In genomic region chr3:50588759-50589433, GRCh38 we compare ENCODE assay signal across 13 cellular contexts. TPM values are rescaled to one million over a fixed set of nuclear protein-coding genes. Genes with fewer than 3 reads are reported as not detected.
DNase-seq lines count a peak whose midpoint lies in the region; ATAC-seq, FAIRE-seq and TF ChIP-seq lines count a peak whose summit lies in the region.
"Had no signal": no experiment of that assay in that cellular context is flagged by ENCODE, and none has a peak within 500 bp of the region (broad histone marks: within the 10 kb centered on the region; RNA-seq: fewer than 3 reads in every experiment).

No MANE protein-coding gene starts in this region.

- no peak for DNase-seq in left ventricle myocardium inferior
- DNase-seq in heart left ventricle: no peak
- no peak for DNase-seq in activated CD8-positive, alpha-beta T cell treated with anti-CD3 and anti-CD28 coated beads, Interleukin-2, amount 10 ng/mL, durations not matched to agents 7 days and 5 days
- DNase-seq in keratinocyte (ENCODE audit: low read depth, low spot score): no peak
- DNase-seq in NCI-H2029 treated with DMSO at 0.1 percent for 48 hours (lab: John Stamatoyannopoulos, UW): no peak
- DNase-seq in D721Med (ENCODE audit: insufficient read length, low spot score): no peak
- DNase-seq in RCC 7860 (ENCODE audit: low spot score): no peak
- DNase-seq: NCI-H1105 treated with DMSO at 0.1 percent for 48 hours had no signal

- H3K9me3 Mint-ChIP-seq in activated CD8-positive, alpha-beta T cell treated with anti-CD3 and anti-CD28 coated beads, Interleukin-2, amount 10 ng/mL, durations not matched to agents 7 days and 5 days (ENCODE audit: insufficient read depth): no peaks in the 10 kb centered on the region

- no peak for TF ChIP-seq CTCF in left ventricle myocardium inferior (IDR thresholded peaks at IDR 0.05; ENCODE audit: borderline replicate concordance)
- no peak for TF ChIP-seq CTCF in heart left ventricle (IDR thresholded peaks at IDR 0.05)
- no peak for TF ChIP-seq CTCF in keratinocyte (optimal IDR thresholded peaks at IDR 0.05 in 1 of 3, IDR thresholded peaks at IDR 0.05 in 1 of 3, conservative IDR thresholded peaks at IDR 0.05 in 1 of 3; ENCODE audit: extremely low read depth in 1 of 3, insufficient read depth in 2 of 3, low read length in 3 of 3)
- TF ChIP-seq CTCF in D721Med (IDR thresholded peaks at IDR 0.05; ENCODE audit: insufficient read depth, missing control alignments): no peak

- POLR2A ChIA-PET in activated CD8-positive, alpha-beta T cell treated with anti-CD3 and anti-CD28 coated beads, Interleukin-2, amount 10 ng/mL, durations not matched to agents 7 days and 5 days (lab: Charles Lee): interaction anchor here (0.8 to 11.1 kb wide), 6 partner anchors 15 to 252 kb away, joined by 3 to 970 read pairs (median 14); partner anchors contain the start of genes C3orf18, CISH, HEMK1 and RASSF1

- CTCF ChIA-PET in activated CD8-positive, alpha-beta T cell treated with anti-CD3 and anti-CD28 coated beads, Interleukin-2, amount 10 ng/mL, durations not matched to agents 7 days and 5 days (lab: Charles Lee): interaction anchor here (3.1 to 11.1 kb wide), 3 partner anchors 8 to 21 kb away, joined by 15 to 535 read pairs (median 387); partner anchors contain the start of genes C3orf18, CISH, HEMK1 and MAPKAPK3

- no peaks in the 10 kb centered on the region for H3K9me1 ChIP-seq in keratinocyte (ENCODE audit: control insufficient read depth, extremely low read depth, insufficient read depth, low read length)

- intact Hi-C loops in left ventricle myocardium inferior (cut with micrococcal nuclease): no loop called here
- intact Hi-C loops in heart left ventricle (cut with DNase I): no loop called here

- no peak overlapping the region for H2AFZ ChIP-seq in keratinocyte (ENCODE audit: control insufficient read depth, low read length)

- WGBS in heart left ventricle, 4 donors: 88 to 93% (median 92%) methylated on average over 4 of the region's 4 CpGs

- no peaks in the 10 kb centered on the region for H3K9me3 ChIP-seq in left ventricle myocardium inferior (replicated peaks)
- no peaks in the 10 kb centered on the region for H3K9me3 ChIP-seq in heart left ventricle
- no peaks in the 10 kb centered on the region for H3K9me3 ChIP-seq in keratinocyte (ENCODE audit: control insufficient read depth, low read depth, low read length)

- peaks cover 54% of the 10 kb centered on the region for H3K36me3 Mint-ChIP-seq in activated CD8-positive, alpha-beta T cell treated with anti-CD3 and anti-CD28 coated beads, Interleukin-2, amount 10 ng/mL, durations not matched to agents 7 days and 5 days (ENCODE audit: low read depth)

- H3K36me3 ChIP-seq in left ventricle myocardium inferior: no peaks in the 10 kb centered on the region
- peaks cover 0 to 3% (median 0%) of the 10 kb centered on the region in 9 donors for H3K36me3 ChIP-seq in heart left ventricle
- peaks cover 0 to 2% of the 10 kb centered on the region in 2 experiments for H3K36me3 ChIP-seq in keratinocyte (ENCODE audit: control insufficient read depth in 2 of 2, extremely low read depth in 1 of 2, insufficient read depth in 2 of 2, low read length in 2 of 2)

- H3K4me1 ChIP-seq in left ventricle myocardium inferior (peaks cover 89% of the 10 kb centered on the region), heart left ventricle (peaks cover 5 to 78% (median 50%) of the 10 kb centered on the region in 12 donors), keratinocyte (ENCODE audit: control insufficient read depth, extremely low read depth, insufficient read depth, low read length) (peaks cover 30% of the 10 kb centered on the region)

- H3K27ac ChIP-seq in left ventricle myocardium inferior (replicated peaks): peak overlapping the region; percentile 93
- H3K27ac ChIP-seq in heart left ventricle: peak overlapping the region in 6 of 12 donors; percentile 63 to 96 (median 90)
- H3K27ac ChIP-seq in keratinocyte (ENCODE audit: control insufficient read depth, insufficient read depth, low read length): no peak overlapping the region
- H3K27ac ChIP-seq: SK-N-MC had no signal

- H3K4me3 ChIP-seq in left ventricle myocardium inferior: no peak overlapping the region
- no peak overlapping the region for H3K4me3 ChIP-seq in heart left ventricle
- H3K4me3 ChIP-seq in keratinocyte (ENCODE audit: control insufficient read depth in 2 of 3, extremely low read depth in 1 of 3, insufficient read depth in 2 of 3, low read depth in 1 of 3, low read length in 3 of 3): no peak overlapping the region
- H3K4me3 ChIP-seq: SK-N-MC had no signal

- no peak overlapping the region for H3K4me2 ChIP-seq in keratinocyte (ENCODE audit: control insufficient read depth, extremely low read depth, insufficient read depth, low read depth, low read length)

- H3K27me3 ChIP-seq in left ventricle myocardium inferior (ENCODE audit: low read depth): no peaks in the 10 kb centered on the region
- H3K27me3 ChIP-seq in heart left ventricle: no peaks in the 10 kb centered on the region
- no peaks in the 10 kb centered on the region for H3K27me3 ChIP-seq in keratinocyte (ENCODE audit: control insufficient read depth, extremely low read depth, insufficient read depth, low read length)

- H3K4me3 Mint-ChIP-seq in activated CD8-positive, alpha-beta T cell treated with anti-CD3 and anti-CD28 coated beads, Interleukin-2, amount 10 ng/mL, durations not matched to agents 7 days and 5 days: peak overlapping the region; percentile 62

- dilution Hi-C loops in keratinocyte (cut with MboI; ENCODE audit: extremely low pct_ligation_motif_present, low sequenced_read_pairs): no loop called here

- H3K27ac Mint-ChIP-seq in activated CD8-positive, alpha-beta T cell treated with anti-CD3 and anti-CD28 coated beads, Interleukin-2, amount 10 ng/mL, durations not matched to agents 7 days and 5 days: peak overlapping the region; percentile 98

- H3K79me2 ChIP-seq in keratinocyte (ENCODE audit: control insufficient read depth, insufficient read depth, low read length): no peaks in the 10 kb centered on the region

- no peak overlapping the region for H3K9ac ChIP-seq in keratinocyte (ENCODE audit: control insufficient read depth, extremely low read depth, insufficient read depth, low read length)

- ATAC-seq in heart left ventricle (no peak), GM21390 (IDR thresholded peaks at IDR 0.05; ENCODE audit: unreplicated experiment) (no peak)
- ATAC-seq in activated CD8-positive, alpha-beta T cell treated with anti-CD3 and anti-CD28 coated beads, Interleukin-2, amount 10 ng/mL, durations not matched to agents 7 days and 5 days: no peak
- ATAC-seq: right cardiac atrium had no signal

- no peaks in the 10 kb centered on the region for H3K27me3 Mint-ChIP-seq in activated CD8-positive, alpha-beta T cell treated with anti-CD3 and anti-CD28 coated beads, Interleukin-2, amount 10 ng/mL, durations not matched to agents 7 days and 5 days (ENCODE audit: low read depth)

- FAIRE-seq in keratinocyte (lab: Jason Lieb, UNC) (peak; percentile 34), D721Med (lab: Jason Lieb, UNC) (no peak), RCC 7860 (lab: Jason Lieb, UNC) (no peak)
- FAIRE-seq: endothelial cell of umbilical vein, H1 had no signal

- no peaks in the 10 kb centered on the region for H4K20me1 ChIP-seq in keratinocyte (ENCODE audit: control insufficient read depth, extremely low read depth, insufficient read depth, low read length)

- TF ChIP-seq POLR2A in heart left ventricle (IDR thresholded peaks at IDR 0.05): no peak

- peaks cover 97% of the 10 kb centered on the region for H3K4me1 Mint-ChIP-seq in activated CD8-positive, alpha-beta T cell treated with anti-CD3 and anti-CD28 coated beads, Interleukin-2, amount 10 ng/mL, durations not matched to agents 7 days and 5 days (ENCODE audit: low read depth)

RNA-seq across cellular contexts. Expression of gene HEMK1, which starts 19.6 kb away (rescaled TPM):
- 16.1 TPM for total RNA-seq in left ventricle myocardium inferior
- total RNA-seq in heart left ventricle: 10 to 100 TPM in 7 of 9 donors, 1 to 10 TPM in 2; 7.8 to 19.7 (median 13.8) TPM
- polyA plus RNA-seq in heart left ventricle: 10 to 100 TPM; 10.9 to 16.7 TPM
- 10 to 100 TPM; 83.3 to 86.0 TPM for total RNA-seq in activated CD8-positive, alpha-beta T cell treated with anti-CD3 and anti-CD28 coated beads, Interleukin-2, amount 10 ng/mL, durations not matched to agents 7 days and 5 days
- 12.9 to 19.5 TPM (median 13.0 TPM) in 3 replicates for polyA plus RNA-seq in keratinocyte
- polyA plus RNA-seq in keratinocyte (2011; ENCODE audit: low read depth): 0.74 TPM
- polyA plus RNA-seq in keratinocyte (2011; cell fraction: cytosol; rRNA removed): 7.4 and 12.2 TPM in 2 replicates
- polyA plus RNA-seq in keratinocyte (2011; cell fraction: nucleus; rRNA removed): 32.6 and 40.2 TPM in 2 replicates
- polyA plus RNA-seq in keratinocyte (2012; ENCODE audit: low replicate concordance): 10.1 and 15.6 TPM in 2 replicates
- polyA minus RNA-seq in keratinocyte: 9.7 to 14.6 TPM (median 12.7 TPM) in 3 replicates
- polyA minus RNA-seq in keratinocyte (2011; cell fraction: cytosol; rRNA and poly(A)+ RNA removed): 8.6 TPM
- 6.4 and 8.7 TPM in 2 replicates for polyA minus RNA-seq in keratinocyte (2011; cell fraction: nucleus; rRNA and poly(A)+ RNA removed)

RNA-seq across cellular contexts. Expression of gene C3orf18, which starts 21.3 kb away (rescaled TPM):
- 57.2 TPM for total RNA-seq in left ventricle myocardium inferior
- 10 to 100 TPM; 25.4 to 56.8 (median 40.0) TPM for total RNA-seq in heart left ventricle
- polyA plus RNA-seq in heart left ventricle: 10 to 100 TPM; 28.7 to 28.9 TPM
- 10 to 100 TPM; 58.5 to 61.6 TPM for total RNA-seq in activated CD8-positive, alpha-beta T cell treated with anti-CD3 and anti-CD28 coated beads, Interleukin-2, amount 10 ng/mL, durations not matched to agents 7 days and 5 days
- 1.4 to 2.6 TPM (median 1.4 TPM) in 3 replicates for polyA plus RNA-seq in keratinocyte
- polyA plus RNA-seq in keratinocyte (2011; ENCODE audit: low read depth): 0.30 TPM
- 0.56 and 1.3 TPM in 2 replicates for polyA plus RNA-seq in keratinocyte (2011; cell fraction: cytosol; rRNA removed)
- 2.2 and 2.8 TPM in 2 replicates for polyA plus RNA-seq in keratinocyte (2011; cell fraction: nucleus; rRNA removed)
- 0.14 and 0.92 TPM in 2 replicates for polyA plus RNA-seq in keratinocyte (2012; ENCODE audit: low replicate concordance)
- 1.4 to 4.5 TPM (median 3.9 TPM) in 3 replicates for polyA minus RNA-seq in keratinocyte
- not detected for polyA minus RNA-seq in keratinocyte (2011; cell fraction: cytosol; rRNA and poly(A)+ RNA removed)
- 0.32 and 0.93 TPM in 2 replicates for polyA minus RNA-seq in keratinocyte (2011; cell fraction: nucleus; rRNA and poly(A)+ RNA removed)

RNA-seq across cellular contexts. Expression of gene CISH, which starts 22.7 kb away (rescaled TPM):
- total RNA-seq in left ventricle myocardium inferior: 16.6 TPM
- 10 to 100 TPM; 10.1 to 57.0 (median 20.3) TPM for total RNA-seq in heart left ventricle
- 10 to 100 TPM in 1 of 2 donors, 1 to 10 TPM in 1; 6.9 to 30.1 TPM for polyA plus RNA-seq in heart left ventricle
- total RNA-seq in activated CD8-positive, alpha-beta T cell treated with anti-CD3 and anti-CD28 coated beads, Interleukin-2, amount 10 ng/mL, durations not matched to agents 7 days and 5 days: 100 to 1,000 TPM; 380 to 394 TPM
- polyA plus RNA-seq in keratinocyte: 1.8 to 3.5 TPM (median 2.8 TPM) in 3 replicates
- polyA plus RNA-seq in keratinocyte (2011; ENCODE audit: low read depth): 0.77 TPM
- 2.3 and 4.2 TPM in 2 replicates for polyA plus RNA-seq in keratinocyte (2011; cell fraction: cytosol; rRNA removed)
- 4.7 and 7.4 TPM in 2 replicates for polyA plus RNA-seq in keratinocyte (2011; cell fraction: nucleus; rRNA removed)
- 3.6 and 6.7 TPM in 2 replicates for polyA plus RNA-seq in keratinocyte (2012; ENCODE audit: low replicate concordance)
- polyA minus RNA-seq in keratinocyte: 3.8 to 7.1 TPM (median 4.2 TPM) in 3 replicates
- polyA minus RNA-seq in keratinocyte (2011; cell fraction: cytosol; rRNA and poly(A)+ RNA removed): 6.9 TPM
- 3.2 and 3.4 TPM in 2 replicates for polyA minus RNA-seq in keratinocyte (2011; cell fraction: nucleus; rRNA and poly(A)+ RNA removed)

RNA-seq across cellular contexts. Expression of gene MAPKAPK3, which starts 28.1 kb away (rescaled TPM):
- total RNA-seq in left ventricle myocardium inferior: 359 TPM
- total RNA-seq in heart left ventricle: 100 to 1,000 TPM; 239 to 398 (median 316) TPM
- polyA plus RNA-seq in heart left ventricle: 100 to 1,000 TPM; 226 to 247 TPM
- total RNA-seq in activated CD8-positive, alpha-beta T cell treated with anti-CD3 and anti-CD28 coated beads, Interleukin-2, amount 10 ng/mL, durations not matched to agents 7 days and 5 days: 100 to 1,000 TPM; 224 to 225 TPM
- polyA plus RNA-seq in keratinocyte: 134 to 172 TPM (median 148 TPM) in 3 replicates
- 29.2 TPM for polyA plus RNA-seq in keratinocyte (2011; ENCODE audit: low read depth)
- polyA plus RNA-seq in keratinocyte (2011; cell fraction: cytosol; rRNA removed): 140 and 168 TPM in 2 replicates
- polyA plus RNA-seq in keratinocyte (2011; cell fraction: nucleus; rRNA removed): 73.7 and 78.1 TPM in 2 replicates
- 61.7 and 126 TPM in 2 replicates for polyA plus RNA-seq in keratinocyte (2012; ENCODE audit: low replicate concordance)
- polyA minus RNA-seq in keratinocyte: 148 to 206 TPM (median 152 TPM) in 3 replicates
- polyA minus RNA-seq in keratinocyte (2011; cell fraction: cytosol; rRNA and poly(A)+ RNA removed): 85.2 TPM
- 36.5 and 51.9 TPM in 2 replicates for polyA minus RNA-seq in keratinocyte (2011; cell fraction: nucleus; rRNA and poly(A)+ RNA removed)

Comparison
In these comparisons a context has a peak if more than half of its experiments do, and no peak if none do; other contexts are left out.
1. RNA of gene CISH, which starts 22.7 kb away (total RNA-seq): 380 to 394 TPM in activated CD8-positive, alpha-beta T cell treated with anti-CD3 and anti-CD28 coated beads, Interleukin-2, amount 10 ng/mL, durations not matched to agents 7 days and 5 days; 10.1 to 57.0 TPM in heart left ventricle and 16.6 TPM in left ventricle myocardium inferior (single experiment); every median in the first group is over 4 times any median in the second.